Comparison of ENCODE assay signal across 18 cellular contexts in the genomic region with DNA sequence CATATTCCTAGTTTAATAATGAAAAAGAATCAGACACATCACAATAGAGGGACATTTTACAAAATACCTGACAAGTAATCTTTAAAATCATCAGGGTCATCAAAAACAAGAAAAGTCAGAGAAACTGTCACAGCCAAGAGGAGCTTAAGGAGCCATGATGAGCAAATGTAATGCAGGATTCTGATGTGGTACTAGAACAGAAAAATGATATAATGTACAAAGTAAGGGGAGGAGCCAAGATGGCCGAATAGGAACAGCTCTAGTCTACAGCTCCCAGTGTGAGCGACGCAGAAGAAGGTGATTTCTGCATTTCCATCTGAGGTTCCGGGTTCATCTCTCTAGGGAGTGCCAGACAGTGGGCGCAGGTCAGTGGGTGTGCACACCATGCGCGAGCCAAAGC.
DNase-seq lines count a peak whose midpoint lies in the region; ATAC-seq, FAIRE-seq and TF ChIP-seq lines count a peak whose summit lies in the region.
"Had no signal": no experiment of that assay in that cellular context is flagged by ENCODE, and none has a peak within 500 bp of the region (broad histone marks: within the 10 kb centered on the region; RNA-seq: fewer than 3 reads in every experiment).

No MANE protein-coding gene starts in this region.

- H3K56ac ChIP-seq in H9 (ENCODE audit: insufficient read length, low read depth, low read length): no peak overlapping the region

- no peak overlapping the region for H2BK15ac ChIP-seq in H9 (ENCODE audit: low read depth, low read length)

- no peaks in the 10 kb centered on the region for H3K23me2 ChIP-seq in H9 (ENCODE audit: insufficient read length, low read depth, low read length, poor library complexity, severe bottlenecking)

- TF ChIP-seq POLR2A in body of pancreas (IDR thresholded peaks at IDR 0.05): no peak

- H3K4me3 Mint-ChIP-seq in H9: peak overlapping the region in 1 of 2 experiments; percentile 69; a peak in 2 of 5 replicates
- H3K4me3 Mint-ChIP-seq in astrocyte (ENCODE audit: unreplicated experiment): no peak overlapping the region
- H3K4me3 Mint-ChIP-seq in stimulated activated naive CD8-positive, alpha-beta T cell treated with anti-CD3 and anti-CD28 coated beads, Interleukin-15, amount 100 ng/mL, for 72 hours: no peak overlapping the region
- H3K4me3 Mint-ChIP-seq: CD4-positive, alpha-beta memory T cell; IgD-negative memory B cell had no signal

- H3K4ac ChIP-seq in H9 (ENCODE audit: low read depth, low read length): no peak overlapping the region

- H2BK12ac ChIP-seq in H9 (ENCODE audit: insufficient read length, low read depth, low read length): no peak overlapping the region

- H3K27me3 ChIP-seq in H9 (ENCODE audit: insufficient read depth, low read length): no peaks in the 10 kb centered on the region
- no peaks in the 10 kb centered on the region for H3K27me3 ChIP-seq in astrocyte (ENCODE audit: insufficient read depth, low read length)
- H3K27me3 ChIP-seq in body of pancreas: no peaks in the 10 kb centered on the region
- H3K27me3 ChIP-seq: BE2C had no signal

- H3K79me2 ChIP-seq in H9 (ENCODE audit: insufficient read depth, low read length) (no peaks in the 10 kb centered on the region), astrocyte (ENCODE audit: insufficient read depth, low read length) (no peaks in the 10 kb centered on the region)

- intact Hi-C loops in body of pancreas (cut with DNase I): no loop called here

- no peak overlapping the region for H2AK5ac ChIP-seq in H9 (ENCODE audit: insufficient read length, low read length)

- H3K36me3 Mint-ChIP-seq in H9 (ENCODE audit: insufficient read depth in 1 of 3, low read depth in 3 of 3) (peaks cover 0 to 4% (median 2%) of the 10 kb centered on the region in 3 experiments; a peak in 1 of 7 replicates), astrocyte (ENCODE audit: low read depth, unreplicated experiment) (no peaks in the 10 kb centered on the region)
- H3K36me3 Mint-ChIP-seq: CD4-positive, alpha-beta memory T cell; IgD-negative memory B cell had no signal

- H3K14ac ChIP-seq in H9 (ENCODE audit: insufficient read depth, low read length): no peak overlapping the region; the same call in 1 of the 2 replicates

- H3K9me3 ChIP-seq in H9 (ENCODE audit: control insufficient read depth, low read depth, low read length) (no peaks in the 10 kb centered on the region), astrocyte (ENCODE audit: insufficient read depth, low read depth, low read length) (no peaks in the 10 kb centered on the region), iPS-18c (ENCODE audit: control insufficient read depth, insufficient read depth, low read length) (no peaks in the 10 kb centered on the region), body of pancreas (no peaks in the 10 kb centered on the region)
- H3K9me3 ChIP-seq: BE2C had no signal

- DNase-seq in H9 (no peak), astrocyte (ENCODE audit: low read depth) (no peak), body of pancreas (no peak)
- DNase-seq in activated CD4-positive, alpha-beta T cell treated with anti-CD3 and anti-CD28 coated beads for 48 hours: no peak
- no peak for DNase-seq in stimulated activated naive CD8-positive, alpha-beta T cell treated with anti-CD3 and anti-CD28 coated beads, Interleukin-15, amount 100 ng/mL, for 72 hours
- DNase-seq: BE2C; Calu3; CD4-positive, alpha-beta memory T cell; GOT3; NCI-H1417 treated with DMSO at 0.1 percent for 48 hours; NCI-H2029 treated with DMSO at 0.1 percent for 48 hours; NCI-H2171 treated with DMSO at 0.1 percent for 48 hours; NCI-H446 treated with DMSO at 0.1 percent for 48 hours; SW 1271 had no signal

- H3K4me1 ChIP-seq in H9 (ENCODE audit: insufficient read depth, low read length): no peaks in the 10 kb centered on the region
- H3K4me1 ChIP-seq in astrocyte (ENCODE audit: insufficient read depth, low read length): no peaks in the 10 kb centered on the region
- H3K4me1 ChIP-seq in body of pancreas: no peaks in the 10 kb centered on the region
- H3K4me1 ChIP-seq: BE2C had no signal

- H3K9ac ChIP-seq in H9 (ENCODE audit: extremely low read depth, insufficient read length, low read length) (no peak overlapping the region), astrocyte (ENCODE audit: low read length) (no peak overlapping the region)

- no peak overlapping the region for H4K8ac ChIP-seq in H9 (replicated peaks; ENCODE audit: insufficient read length, low read depth, low read length)

- H3K4me1 Mint-ChIP-seq in H9 (peaks cover 2 to 8% of the 10 kb centered on the region in 2 experiments; a peak in 3 of 4 replicates), astrocyte (ENCODE audit: low read depth, unreplicated experiment) (no peaks in the 10 kb centered on the region)
- H3K4me1 Mint-ChIP-seq in stimulated activated naive CD8-positive, alpha-beta T cell treated with anti-CD3 and anti-CD28 coated beads, Interleukin-15, amount 100 ng/mL, for 72 hours: no peaks in the 10 kb centered on the region
- H3K4me1 Mint-ChIP-seq: CD4-positive, alpha-beta memory T cell; IgD-negative memory B cell had no signal

- no peak overlapping the region for H3T11ph ChIP-seq in H9 (ENCODE audit: low read length)

- H4K5ac ChIP-seq in H9 (ENCODE audit: insufficient read length, low read depth, low read length): no peak overlapping the region

- H3K27me3 Mint-ChIP-seq in H9 (ENCODE audit: low read depth): no peaks in the 10 kb centered on the region
- H3K27me3 Mint-ChIP-seq in astrocyte (ENCODE audit: low read depth, unreplicated experiment): no peaks in the 10 kb centered on the region
- H3K27me3 Mint-ChIP-seq in stimulated activated naive CD8-positive, alpha-beta T cell treated with anti-CD3 and anti-CD28 coated beads, Interleukin-15, amount 100 ng/mL, for 72 hours: no peaks in the 10 kb centered on the region
- H3K27me3 Mint-ChIP-seq: CD4-positive, alpha-beta memory T cell; IgD-negative memory B cell had no signal

- no CpG with 5 or more reads among the region's 7 CpGs for WGBS in H9 (ENCODE audit: extremely low coverage, insufficient read length, low lambda C conversion rate)
- WGBS in body of pancreas, 2 donors: 81 to 83% methylated on average over 7 of the region's 7 CpGs

- H3K36me3 ChIP-seq in astrocyte (ENCODE audit: insufficient read depth, low read length) (no peaks in the 10 kb centered on the region), body of pancreas (replicated peaks in 1 of 2; ENCODE audit: insufficient read depth in 1 of 2, low read depth in 2 of 2) (no peaks in the 10 kb centered on the region)
- H3K36me3 ChIP-seq: BE2C had no signal

- H3K79me1 ChIP-seq in H9 (ENCODE audit: insufficient read depth, low read depth, low read length, poor library complexity, severe bottlenecking): no peaks in the 10 kb centered on the region

- no peak overlapping the region for H2BK5ac ChIP-seq in H9 (ENCODE audit: insufficient read length, low read length)

- H3K4me3 ChIP-seq in astrocyte (ENCODE audit: insufficient read depth, low read depth, low read length) (no peak overlapping the region), iPS-18c (ENCODE audit: insufficient read depth, low read depth, low read length) (peak overlapping the region; percentile 28; the same call in 1 of the 2 replicates), body of pancreas (no peak overlapping the region)

- no peak overlapping the region for H2BK120ac ChIP-seq in H9 (ENCODE audit: low read depth, low read length, poor library complexity, severe bottlenecking)

- no peak overlapping the region for H3K23ac ChIP-seq in H9 (ENCODE audit: insufficient read length, low read depth, low read length)

- H3K4me2 ChIP-seq in H9 (ENCODE audit: insufficient read depth, insufficient read length, low read length) (no peak overlapping the region), astrocyte (ENCODE audit: low read length) (no peak overlapping the region)

- TF ChIP-seq CTCF in H9 (conservative IDR thresholded peaks at IDR 0.05): no peak
- TF ChIP-seq CTCF in astrocyte (IDR thresholded peaks at IDR 0.05; ENCODE audit: insufficient read depth, low read depth, low read length): no peak
- TF ChIP-seq CTCF in body of pancreas (IDR thresholded peaks at IDR 0.05): no peak

- H4K20me1 ChIP-seq in H9 (ENCODE audit: control insufficient read depth, insufficient read depth, insufficient read length): no peaks in the 10 kb centered on the region
- no peaks in the 10 kb centered on the region for H4K20me1 ChIP-seq in astrocyte (ENCODE audit: insufficient read depth, low read length)

- peak overlapping the region in 2 of 3 experiments; percentile 77 to 92; a peak in 4 of 7 replicates for H3K27ac Mint-ChIP-seq in H9
- peak overlapping the region; percentile 31 for H3K27ac Mint-ChIP-seq in astrocyte (ENCODE audit: unreplicated experiment)
- H3K27ac Mint-ChIP-seq in stimulated activated naive CD8-positive, alpha-beta T cell treated with anti-CD3 and anti-CD28 coated beads, Interleukin-15, amount 100 ng/mL, for 72 hours: no peak overlapping the region
- H3K27ac Mint-ChIP-seq: CD4-positive, alpha-beta memory T cell; IgD-negative memory B cell had no signal

- H3K9me3 Mint-ChIP-seq in H9: peaks cover 4 to 5% of the 10 kb centered on the region in 2 experiments; a peak in 2 of 5 replicates
- peaks cover 5% of the 10 kb centered on the region for H3K9me3 Mint-ChIP-seq in astrocyte (ENCODE audit: unreplicated experiment)
- peaks cover 0 to 17% of the 10 kb centered on the region in 2 donors for H3K9me3 Mint-ChIP-seq in stimulated activated naive CD8-positive, alpha-beta T cell treated with anti-CD3 and anti-CD28 coated beads, Interleukin-15, amount 100 ng/mL, for 72 hours

- no peak overlapping the region for H2BK20ac ChIP-seq in H9 (ENCODE audit: low read depth, low read length, poor library complexity, severe bottlenecking)

- ATAC-seq in body of pancreas: no peak
- ATAC-seq in stimulated activated naive CD8-positive, alpha-beta T cell treated with anti-CD3 and anti-CD28 coated beads, Interleukin-15, amount 100 ng/mL, for 72 hours: no peak
- ATAC-seq in HG02610 (IDR thresholded peaks at IDR 0.05; ENCODE audit: unreplicated experiment): no peak

- H3K27ac ChIP-seq in H9 (ENCODE audit: insufficient read length, low read depth, low read length) (no peak overlapping the region), astrocyte (ENCODE audit: low read depth, low read length) (no peak overlapping the region), body of pancreas (no peak overlapping the region)

- no peak for FAIRE-seq in astrocyte (lab: Jason Lieb, UNC)
- FAIRE-seq: G401.6 had no signal

- H3K18ac ChIP-seq in H9 (ENCODE audit: insufficient read length, low read depth, low read length): no peak overlapping the region

- H2AFZ ChIP-seq in H9 (ENCODE audit: low read length) (no peak overlapping the region), astrocyte (ENCODE audit: low read depth, low read length) (no peak overlapping the region)

- H4K91ac ChIP-seq in H9 (ENCODE audit: insufficient read length, low read depth, low read length): no peak overlapping the region

Comparison
In these comparisons a context has a peak if more than half of its experiments do, and no peak if none do; other contexts are left out.
1. H3K27ac Mint-ChIP-seq: peak in H9 (2 of 3) and astrocyte (single experiment); none in stimulated activated naive CD8-positive, alpha-beta T cell treated with anti-CD3 and anti-CD28 coated beads, Interleukin-15, amount 100 ng/mL, for 72 hours (0 of 2).